ENCODE assay signal across 1 cellular context in the genomic region with DNA sequence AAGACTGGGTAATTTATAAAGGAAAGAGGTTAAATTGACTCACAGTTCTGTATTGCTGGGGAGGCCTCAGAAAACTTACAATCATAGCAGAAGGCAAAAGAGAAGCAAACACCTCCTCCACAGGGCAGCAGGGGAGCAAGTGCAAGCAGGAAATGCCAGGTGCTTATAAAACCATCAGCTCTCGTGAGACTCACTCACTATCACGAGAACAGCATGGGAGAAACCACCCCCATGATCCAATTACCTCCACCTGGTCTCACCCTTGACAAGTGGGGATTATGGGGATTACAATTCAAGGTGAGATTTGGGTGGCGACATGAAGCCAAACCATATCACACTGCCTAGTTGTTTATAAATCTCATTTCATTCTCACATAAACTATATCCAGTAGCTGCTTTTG.
TF ChIP-seq lines count a peak whose summit lies in the region.

No MANE protein-coding gene starts in this region.

TF ChIP-seq in H1, 55 proteins besides CTCF, POLR2A, EP300 and RAD21:
- TF ChIP-seq CTBP2 (IDR thresholded peaks at IDR 0.05; ENCODE audit: borderline replicate concordance, insufficient read depth, insufficient read length, low read length) (no peak), YY1 (IDR thresholded peaks at IDR 0.05; ENCODE audit: low read depth, low read length) (no peak), SIN3A (conservative IDR thresholded peaks at IDR 0.05 in 1 of 2, IDR thresholded peaks at IDR 0.05 in 1 of 2; ENCODE audit: low read depth in 1 of 2, low read length in 2 of 2) (no peak), POLR2AphosphoS5 (IDR thresholded peaks at IDR 0.05; ENCODE audit: low read depth, low read length) (peak; percentile 48; the same call in 1 of the 2 replicates), BRCA1 (IDR thresholded peaks at IDR 0.05; ENCODE audit: low read depth, low read length) (peak; percentile 63), JUN (IDR thresholded peaks at IDR 0.05; ENCODE audit: low read depth, low read length) (no peak), CHD2 (IDR thresholded peaks at IDR 0.05; ENCODE audit: low read length) (peak; percentile 86), CHD1 (IDR thresholded peaks at IDR 0.05; ENCODE audit: low read depth, low read length) (no peak), TBP (IDR thresholded peaks at IDR 0.05; ENCODE audit: low read depth, low read length) (peak; percentile 55; the same call in 1 of the 2 replicates)
- TF ChIP-seq, protein P1, sequence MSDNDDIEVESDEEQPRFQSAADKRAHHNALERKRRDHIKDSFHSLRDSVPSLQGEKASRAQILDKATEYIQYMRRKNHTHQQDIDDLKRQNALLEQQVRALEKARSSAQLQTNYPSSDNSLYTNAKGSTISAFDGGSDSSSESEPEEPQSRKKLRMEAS (IDR thresholded peaks at IDR 0.05): no peak
- TF ChIP-seq, protein P2, sequence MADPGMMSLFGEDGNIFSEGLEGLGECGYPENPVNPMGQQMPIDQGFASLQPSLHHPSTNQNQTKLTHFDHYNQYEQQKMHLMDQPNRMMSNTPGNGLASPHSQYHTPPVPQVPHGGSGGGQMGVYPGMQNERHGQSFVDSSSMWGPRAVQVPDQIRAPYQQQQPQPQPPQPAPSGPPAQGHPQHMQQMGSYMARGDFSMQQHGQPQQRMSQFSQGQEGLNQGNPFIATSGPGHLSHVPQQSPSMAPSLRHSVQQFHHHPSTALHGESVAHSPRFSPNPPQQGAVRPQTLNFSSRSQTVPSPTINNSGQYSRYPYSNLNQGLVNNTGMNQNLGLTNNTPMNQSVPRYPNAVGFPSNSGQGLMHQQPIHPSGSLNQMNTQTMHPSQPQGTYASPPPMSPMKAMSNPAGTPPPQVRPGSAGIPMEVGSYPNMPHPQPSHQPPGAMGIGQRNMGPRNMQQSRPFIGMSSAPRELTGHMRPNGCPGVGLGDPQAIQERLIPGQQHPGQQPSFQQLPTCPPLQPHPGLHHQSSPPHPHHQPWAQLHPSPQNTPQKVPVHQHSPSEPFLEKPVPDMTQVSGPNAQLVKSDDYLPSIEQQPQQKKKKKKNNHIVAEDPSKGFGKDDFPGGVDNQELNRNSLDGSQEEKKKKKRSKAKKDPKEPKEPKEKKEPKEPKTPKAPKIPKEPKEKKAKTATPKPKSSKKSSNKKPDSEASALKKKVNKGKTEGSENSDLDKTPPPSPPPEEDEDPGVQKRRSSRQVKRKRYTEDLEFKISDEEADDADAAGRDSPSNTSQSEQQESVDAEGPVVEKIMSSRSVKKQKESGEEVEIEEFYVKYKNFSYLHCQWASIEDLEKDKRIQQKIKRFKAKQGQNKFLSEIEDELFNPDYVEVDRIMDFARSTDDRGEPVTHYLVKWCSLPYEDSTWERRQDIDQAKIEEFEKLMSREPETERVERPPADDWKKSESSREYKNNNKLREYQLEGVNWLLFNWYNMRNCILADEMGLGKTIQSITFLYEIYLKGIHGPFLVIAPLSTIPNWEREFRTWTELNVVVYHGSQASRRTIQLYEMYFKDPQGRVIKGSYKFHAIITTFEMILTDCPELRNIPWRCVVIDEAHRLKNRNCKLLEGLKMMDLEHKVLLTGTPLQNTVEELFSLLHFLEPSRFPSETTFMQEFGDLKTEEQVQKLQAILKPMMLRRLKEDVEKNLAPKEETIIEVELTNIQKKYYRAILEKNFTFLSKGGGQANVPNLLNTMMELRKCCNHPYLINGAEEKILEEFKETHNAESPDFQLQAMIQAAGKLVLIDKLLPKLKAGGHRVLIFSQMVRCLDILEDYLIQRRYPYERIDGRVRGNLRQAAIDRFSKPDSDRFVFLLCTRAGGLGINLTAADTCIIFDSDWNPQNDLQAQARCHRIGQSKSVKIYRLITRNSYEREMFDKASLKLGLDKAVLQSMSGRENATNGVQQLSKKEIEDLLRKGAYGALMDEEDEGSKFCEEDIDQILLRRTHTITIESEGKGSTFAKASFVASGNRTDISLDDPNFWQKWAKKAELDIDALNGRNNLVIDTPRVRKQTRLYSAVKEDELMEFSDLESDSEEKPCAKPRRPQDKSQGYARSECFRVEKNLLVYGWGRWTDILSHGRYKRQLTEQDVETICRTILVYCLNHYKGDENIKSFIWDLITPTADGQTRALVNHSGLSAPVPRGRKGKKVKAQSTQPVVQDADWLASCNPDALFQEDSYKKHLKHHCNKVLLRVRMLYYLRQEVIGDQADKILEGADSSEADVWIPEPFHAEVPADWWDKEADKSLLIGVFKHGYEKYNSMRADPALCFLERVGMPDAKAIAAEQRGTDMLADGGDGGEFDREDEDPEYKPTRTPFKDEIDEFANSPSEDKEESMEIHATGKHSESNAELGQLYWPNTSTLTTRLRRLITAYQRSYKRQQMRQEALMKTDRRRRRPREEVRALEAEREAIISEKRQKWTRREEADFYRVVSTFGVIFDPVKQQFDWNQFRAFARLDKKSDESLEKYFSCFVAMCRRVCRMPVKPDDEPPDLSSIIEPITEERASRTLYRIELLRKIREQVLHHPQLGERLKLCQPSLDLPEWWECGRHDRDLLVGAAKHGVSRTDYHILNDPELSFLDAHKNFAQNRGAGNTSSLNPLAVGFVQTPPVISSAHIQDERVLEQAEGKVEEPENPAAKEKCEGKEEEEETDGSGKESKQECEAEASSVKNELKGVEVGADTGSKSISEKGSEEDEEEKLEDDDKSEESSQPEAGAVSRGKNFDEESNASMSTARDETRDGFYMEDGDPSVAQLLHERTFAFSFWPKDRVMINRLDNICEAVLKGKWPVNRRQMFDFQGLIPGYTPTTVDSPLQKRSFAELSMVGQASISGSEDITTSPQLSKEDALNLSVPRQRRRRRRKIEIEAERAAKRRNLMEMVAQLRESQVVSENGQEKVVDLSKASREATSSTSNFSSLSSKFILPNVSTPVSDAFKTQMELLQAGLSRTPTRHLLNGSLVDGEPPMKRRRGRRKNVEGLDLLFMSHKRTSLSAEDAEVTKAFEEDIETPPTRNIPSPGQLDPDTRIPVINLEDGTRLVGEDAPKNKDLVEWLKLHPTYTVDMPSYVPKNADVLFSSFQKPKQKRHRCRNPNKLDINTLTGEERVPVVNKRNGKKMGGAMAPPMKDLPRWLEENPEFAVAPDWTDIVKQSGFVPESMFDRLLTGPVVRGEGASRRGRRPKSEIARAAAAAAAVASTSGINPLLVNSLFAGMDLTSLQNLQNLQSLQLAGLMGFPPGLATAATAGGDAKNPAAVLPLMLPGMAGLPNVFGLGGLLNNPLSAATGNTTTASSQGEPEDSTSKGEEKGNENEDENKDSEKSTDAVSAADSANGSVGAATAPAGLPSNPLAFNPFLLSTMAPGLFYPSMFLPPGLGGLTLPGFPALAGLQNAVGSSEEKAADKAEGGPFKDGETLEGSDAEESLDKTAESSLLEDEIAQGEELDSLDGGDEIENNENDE (IDR thresholded peaks at IDR 0.05; ENCODE audit: insufficient replicate concordance, low read length): no peak
